ENCODE assay signal across 1 cellular context in the genomic region with DNA sequence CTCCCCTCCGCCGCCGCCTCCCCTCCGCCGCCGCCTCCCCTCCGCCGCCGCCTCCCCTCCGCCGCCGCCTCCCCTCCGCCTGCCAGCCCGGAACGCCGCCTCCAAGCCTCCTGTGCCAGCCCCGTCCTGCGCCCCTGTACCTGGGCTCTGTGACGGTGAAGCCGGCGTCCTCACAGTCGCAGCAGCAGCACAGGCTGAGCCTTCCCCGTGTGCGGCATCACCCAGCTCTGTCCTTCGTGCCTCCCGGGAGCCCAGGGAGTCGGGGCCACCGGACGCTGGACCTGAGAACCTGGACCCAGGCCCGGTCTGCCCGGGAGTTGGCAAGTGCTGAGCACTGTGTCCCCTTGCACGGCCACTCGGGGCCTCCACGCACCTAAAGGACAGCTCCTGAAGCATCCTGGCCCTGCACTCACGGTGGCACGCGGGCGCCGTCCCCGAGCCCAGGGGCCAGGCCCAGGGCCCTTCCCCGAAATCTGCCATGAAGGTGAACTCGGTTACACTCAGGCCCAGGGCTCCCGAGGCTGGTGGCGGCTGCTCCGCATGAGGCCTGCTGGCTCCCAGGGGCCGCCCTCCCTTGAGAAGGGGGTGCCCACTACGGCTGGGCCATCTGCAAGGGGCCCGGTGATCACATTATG.
TF ChIP-seq lines count a peak whose summit lies in the region.

No MANE protein-coding gene starts in this region.

TF ChIP-seq in IMR-90, 13 proteins besides CTCF, POLR2A, EP300 and RAD21:
- no peak for TF ChIP-seq MXI1 (IDR thresholded peaks at IDR 0.05; ENCODE audit: borderline replicate concordance, low read depth, low read length)
- no peak for TF ChIP-seq SMC3 (IDR thresholded peaks at IDR 0.05; ENCODE audit: low read depth, low read length)
- no peak for TF ChIP-seq BHLHE40 (IDR thresholded peaks at IDR 0.05; ENCODE audit: low read depth, low read length)
- TF ChIP-seq, protein P1, sequence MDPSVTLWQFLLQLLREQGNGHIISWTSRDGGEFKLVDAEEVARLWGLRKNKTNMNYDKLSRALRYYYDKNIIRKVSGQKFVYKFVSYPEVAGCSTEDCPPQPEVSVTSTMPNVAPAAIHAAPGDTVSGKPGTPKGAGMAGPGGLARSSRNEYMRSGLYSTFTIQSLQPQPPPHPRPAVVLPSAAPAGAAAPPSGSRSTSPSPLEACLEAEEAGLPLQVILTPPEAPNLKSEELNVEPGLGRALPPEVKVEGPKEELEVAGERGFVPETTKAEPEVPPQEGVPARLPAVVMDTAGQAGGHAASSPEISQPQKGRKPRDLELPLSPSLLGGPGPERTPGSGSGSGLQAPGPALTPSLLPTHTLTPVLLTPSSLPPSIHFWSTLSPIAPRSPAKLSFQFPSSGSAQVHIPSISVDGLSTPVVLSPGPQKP (IDR thresholded peaks at IDR 0.05; ENCODE audit: borderline replicate concordance, low read depth, low read length) = no peak
- no peak for TF ChIP-seq RFX5 (IDR thresholded peaks at IDR 0.05; ENCODE audit: low read depth, low read length)
- no peak for TF ChIP-seq CHD1 (IDR thresholded peaks at IDR 0.05; ENCODE audit: low read depth, low read length)
- TF ChIP-seq MAFK (IDR thresholded peaks at IDR 0.05; ENCODE audit: low read depth, low read length) = no peak
- TF ChIP-seq USF2 (IDR thresholded peaks at IDR 0.05; ENCODE audit: low read depth, low read length) = no peak
- TF ChIP-seq FOS (IDR thresholded peaks at IDR 0.05; ENCODE audit: low read depth, low read length) = no peak
- no peak for TF ChIP-seq RCOR1 (IDR thresholded peaks at IDR 0.05; ENCODE audit: insufficient replicate concordance, low read length)
- no peak for TF ChIP-seq NFE2L2 (IDR thresholded peaks at IDR 0.05; ENCODE audit: low read depth, low read length)
- no peak for TF ChIP-seq CEBPB (IDR thresholded peaks at IDR 0.05; ENCODE audit: low read depth, low read length)
- no peak for TF ChIP-seq MAZ (IDR thresholded peaks at IDR 0.05; ENCODE audit: borderline replicate concordance, low read depth, low read length)
TF ChIP-seq in IMR-90: peak in this region for 0.
